Comparison of ENCODE assay signal across 8 cellular contexts in the genomic region with DNA sequence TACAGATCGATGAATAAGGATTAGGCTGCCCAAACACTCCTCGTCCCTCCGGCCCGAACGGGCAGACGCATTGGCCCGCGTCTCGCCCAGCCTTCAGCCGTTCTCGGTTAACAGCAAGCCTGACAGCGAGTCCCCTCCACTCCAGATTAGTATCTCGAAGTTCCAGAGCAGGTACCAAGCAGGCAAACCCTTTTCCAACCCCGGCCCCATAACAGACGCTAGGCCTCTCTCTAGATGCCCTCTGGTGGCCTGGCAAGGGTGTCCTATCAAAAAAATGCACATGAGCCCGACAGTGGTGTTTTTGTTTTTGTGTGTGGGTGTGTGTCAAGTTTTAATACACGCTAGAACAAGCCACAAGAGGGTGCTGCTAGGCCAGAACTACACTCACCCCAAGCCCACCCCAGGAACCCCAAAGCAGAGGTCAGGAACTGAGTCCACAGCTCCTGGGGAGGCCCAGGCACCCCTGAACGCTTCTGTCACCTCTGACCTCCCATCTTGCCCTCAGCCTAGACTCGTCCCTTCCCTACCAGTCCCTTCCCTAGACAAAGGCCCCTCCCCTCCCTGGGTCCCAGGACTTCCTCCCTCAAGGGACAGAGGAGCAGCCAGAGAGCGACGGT. TPM values are rescaled to one million over a fixed set of nuclear protein-coding genes. Genes with fewer than 3 reads are reported as not detected.
DNase-seq lines count a peak whose midpoint lies in the region; ATAC-seq and TF ChIP-seq lines count a peak whose summit lies in the region.

No MANE protein-coding gene starts in this region.

- H3K4me1 ChIP-seq in neural progenitor cell (peaks cover 10% of the 10 kb centered on the region), testis (peaks cover 26% of the 10 kb centered on the region)

- no peaks in the 10 kb centered on the region for H3K27me3 Mint-ChIP-seq in neural progenitor cell (ENCODE audit: insufficient read depth, low read depth)

- TF ChIP-seq POLR2A in testis (IDR thresholded peaks at IDR 0.05) = no peak

- peaks cover 41% of the 10 kb centered on the region for H3K79me2 ChIP-seq in neural progenitor cell (ENCODE audit: low read depth)

- peaks cover 12% of the 10 kb centered on the region for H3F3A ChIP-seq in neural progenitor cell (ENCODE audit: low read depth)

- peak overlapping the region; percentile 89 for H3K27ac ChIP-seq in neural progenitor cell
- peak overlapping the region; percentile 98 to 99 for H3K27ac ChIP-seq in testis

- H3K27me3 ChIP-seq in neural progenitor cell (no peaks in the 10 kb centered on the region), testis (no peaks in the 10 kb centered on the region)

- H3K36me3 Mint-ChIP-seq in neural progenitor cell = peaks cover 8% of the 10 kb centered on the region

- intact Hi-C loops in testis (cut with DNase I; ENCODE audit: low total_unique reads) = no loop called here

- H3K4me3 ChIP-seq in fibroblast of villous mesenchyme (ENCODE audit: low read depth, low read length) (peak overlapping the region; percentile 99), neural progenitor cell (peak overlapping the region; percentile 87), testis (peak overlapping the region; percentile 96 to 100)

- peak overlapping the region; percentile 76 for H3K4me2 ChIP-seq in neural progenitor cell

- H3K9me3 ChIP-seq in neural progenitor cell (ENCODE audit: low read depth) = no peaks in the 10 kb centered on the region
- no peaks in the 10 kb centered on the region for H3K9me3 ChIP-seq in testis

- H3K27ac Mint-ChIP-seq in neural progenitor cell = peak overlapping the region; percentile 99

- peak; percentile 41 for DNase-seq in DMS114 treated with DMSO at 0.1 percent for 48 hours (lab: John Stamatoyannopoulos, UW; ENCODE audit: unreplicated experiment)
- peak in 75 of 76 experiments; percentile 17 to 91 (median 71) for DNase-seq in HUDEP-2 (lab: John Stamatoyannopoulos, UW; ENCODE audit: unreplicated experiment in 76 of 76)
- peak; percentile 93 for DNase-seq in OCI-M1 (lab: John Stamatoyannopoulos, UW)
- peak; percentile 68 for DNase-seq in activated effector memory CD4-positive, alpha-beta T cell treated with Interleukin-2 at 50 U/mL for 16 hours
- peak; percentile 84 for DNase-seq in fibroblast of villous mesenchyme (ENCODE audit: low read depth)
- peak; percentile 85 for DNase-seq in neural progenitor cell (ENCODE audit: low spot score)
- peak; percentile 85 for DNase-seq in testis

- peak overlapping the region; percentile 77 for H2AFZ ChIP-seq in neural progenitor cell (replicated peaks)

- H3K9ac ChIP-seq in neural progenitor cell = peak overlapping the region; percentile 28

- WGBS in testis, 2 donors = 0 to 10% methylated on average over 2 to 21 of the region's 21 CpGs

- peak; percentile 67 for TF ChIP-seq CTCF in fibroblast of villous mesenchyme (IDR thresholded peaks at IDR 0.05; ENCODE audit: insufficient read depth, low read depth, low read length)
- TF ChIP-seq CTCF in neural progenitor cell (IDR thresholded peaks at IDR 0.05) = peak; percentile 60
- peak; percentile 62 to 86 (median 70) for TF ChIP-seq CTCF in testis (IDR thresholded peaks at IDR 0.05)

- H3K9me3 Mint-ChIP-seq in neural progenitor cell = no peaks in the 10 kb centered on the region

- ATAC-seq in GM21381 (IDR thresholded peaks at IDR 0.05; ENCODE audit: unreplicated experiment) = peak; percentile 39

- peaks cover 29% of the 10 kb centered on the region for H4K20me1 ChIP-seq in neural progenitor cell (ENCODE audit: low read depth)

- H3K4me1 Mint-ChIP-seq in neural progenitor cell = peaks cover 19% of the 10 kb centered on the region

- peak overlapping the region; percentile 97 for H3K4me3 Mint-ChIP-seq in neural progenitor cell

- H3K36me3 ChIP-seq in neural progenitor cell = no peaks in the 10 kb centered on the region
- H3K36me3 ChIP-seq in testis (ENCODE audit: low read depth, missing control alignments) = no peaks in the 10 kb centered on the region

RNA-seq across cellular contexts. Expression of a gene that starts 0.7 kb away (rescaled TPM):
- total RNA-seq in fibroblast of villous mesenchyme = 101 and 112 TPM in 2 replicates
- total RNA-seq in neural progenitor cell (ENCODE audit: low replicate concordance) = 95.0 and 160 TPM in 2 replicates
- total RNA-seq in testis = 100 to 1,000 TPM; 167 to 178 TPM
- polyA plus RNA-seq in testis (ENCODE audit: insufficient read depth, low read depth, low replicate concordance) = 82.4 TPM

RNA-seq across cellular contexts. Expression of a gene that starts 8.9 kb away (rescaled TPM):
- total RNA-seq in fibroblast of villous mesenchyme (26.7 and 39.3 TPM in 2 replicates), neural progenitor cell (ENCODE audit: low replicate concordance) (7.1 and 11.2 TPM in 2 replicates), testis (10 to 100 TPM; 10.8 to 12.0 TPM)
- polyA plus RNA-seq in testis (ENCODE audit: insufficient read depth, low read depth, low replicate concordance) = 11.0 TPM

RNA-seq across cellular contexts. Expression of a gene that starts 37.4 kb away (rescaled TPM):
- total RNA-seq in fibroblast of villous mesenchyme = 37.7 and 47.1 TPM in 2 replicates
- total RNA-seq in neural progenitor cell (ENCODE audit: low replicate concordance) = 61.4 and 76.9 TPM in 2 replicates
- 10 to 100 TPM; 33.6 to 34.7 TPM for total RNA-seq in testis
- polyA plus RNA-seq in testis (ENCODE audit: insufficient read depth, low read depth, low replicate concordance) = 20.7 TPM

Comparison
In these comparisons a context has a peak if more than half of its experiments do, and no peak if none do; other contexts are left out.
1. Peak in every context shown above with its lines: DNase-seq, ATAC-seq, H3K4me3 ChIP-seq and H3K27ac ChIP-seq.
2. DNase-seq: peak in every context shown above with its lines; median percentile 93 in OCI-M1; 85 in neural progenitor cell; 85 in testis; 84 in fibroblast of villous mesenchyme; 71 in HUDEP-2; 68 in activated effector memory CD4-positive, alpha-beta T cell treated with Interleukin-2 at 50 U/mL for 16 hours; 41 in DMS114 treated with DMSO at 0.1 percent for 48 hours.